8 cellular contexts compared by ENCODE assay signal in genomic region chr14:22614240-22614799, GRCh38. TPM values are rescaled to one million over a fixed set of nuclear protein-coding genes. Genes with fewer than 3 reads are reported as not detected.
DNase-seq lines count a peak whose midpoint lies in the region; ATAC-seq and TF ChIP-seq lines count a peak whose summit lies in the region.

No MANE protein-coding gene starts in this region.

- CTCF ChIA-PET in SK-N-SH (lab: Yijun Ruan, JAX), result no interaction called here

- H3K27ac ChIP-seq in SK-N-SH (ENCODE audit: low read depth in 2 of 2, low read length in 1 of 2), result no peak overlapping the region; a peak in 1 of 4 replicates
- no peak overlapping the region for H3K27ac ChIP-seq in suprapubic skin

- H3K79me2 ChIP-seq in SK-N-SH (ENCODE audit: insufficient read depth), result no peaks in the 10 kb centered on the region

- H3K9ac ChIP-seq in SK-N-SH, result no peak overlapping the region

- no peaks in the 10 kb centered on the region; the same call in 1 of the 2 replicates for H3K9me3 Mint-ChIP-seq in HFFc6
- no peaks in the 10 kb centered on the region for H3K9me3 Mint-ChIP-seq in activated T-cell treated with anti-CD3 and anti-CD28 coated beads, Interleukin-2, amount 50 U/mL, for 4 hours

- no peaks in the 10 kb centered on the region for H3K27me3 Mint-ChIP-seq in HFFc6 (ENCODE audit: insufficient read depth)
- H3K27me3 Mint-ChIP-seq in activated T-cell treated with anti-CD3 and anti-CD28 coated beads, Interleukin-2, amount 50 U/mL, for 4 hours (ENCODE audit: low read depth), result no peaks in the 10 kb centered on the region

- peak; percentile 97 for DNase-seq in HFFc6
- DNase-seq in SK-N-SH, result no peak
- DNase-seq in hepatic stellate cell (ENCODE audit: low spot score), result peak; percentile 88
- DNase-seq in suprapubic skin (ENCODE audit: low spot score in 2 of 2), result no peak
- no peak for DNase-seq in activated CD4-positive, alpha-beta T cell treated with anti-CD3 and anti-CD28 coated beads, Interleukin-2, amount 50 U/mL, for 4 hours
- DNase-seq in activated T-cell treated with anti-CD3 and anti-CD28 coated beads, Interleukin-2, amount 50 U/mL, for 4 hours, result no peak
- DNase-seq in stimulated activated CD4-positive, alpha-beta T cell treated with anti-CD3 and anti-CD28 coated beads, Interleukin-15, amount 100 ng/mL, for 24 hours, result no peak

- H3K4me1 ChIP-seq in SK-N-SH (ENCODE audit: control insufficient read depth in 1 of 2, insufficient read depth in 2 of 2, low read depth in 1 of 2, low read length in 1 of 2) (peaks cover 0 to 9% of the 10 kb centered on the region in 2 experiments; a peak in 1 of 4 replicates), suprapubic skin (peaks cover 11% of the 10 kb centered on the region)

- no peaks in the 10 kb centered on the region for H3K9me2 ChIP-seq in SK-N-SH

- H3K36me3 ChIP-seq in SK-N-SH (replicated peaks in 1 of 2; ENCODE audit: control insufficient read depth in 1 of 2, insufficient read depth in 2 of 2, low read length in 1 of 2) (peaks cover 0 to 9% of the 10 kb centered on the region in 2 experiments), suprapubic skin (peaks cover 31% of the 10 kb centered on the region)

- TF ChIP-seq EP300 in SK-N-SH (IDR thresholded peaks at IDR 0.05; ENCODE audit: borderline replicate concordance in 1 of 2, low read depth in 1 of 2, low read length in 1 of 2) (peak in 1 of 2 experiments; percentile 30; a peak in 1 of 4 replicates), suprapubic skin (IDR thresholded peaks at IDR 0.05) (peak; percentile 22)

- H3K27me3 ChIP-seq in SK-N-SH (ENCODE audit: insufficient read depth), result no peaks in the 10 kb centered on the region
- H3K27me3 ChIP-seq in suprapubic skin, result no peaks in the 10 kb centered on the region

- peak overlapping the region; percentile 86 for H3K27ac Mint-ChIP-seq in HFFc6

- peaks cover 7% of the 10 kb centered on the region for H3F3A ChIP-seq in SK-N-SH (replicated peaks; ENCODE audit: insufficient read depth)

- TF ChIP-seq POLR2A in suprapubic skin (IDR thresholded peaks at IDR 0.05), result no peak

- peak overlapping the region; percentile 43; the same call in 1 of the 2 replicates for H2AFZ ChIP-seq in SK-N-SH (ENCODE audit: low read depth)

- peaks cover 33% of the 10 kb centered on the region for H3K4me1 Mint-ChIP-seq in HFFc6 (ENCODE audit: low read depth)
- no peaks in the 10 kb centered on the region for H3K4me1 Mint-ChIP-seq in activated T-cell treated with anti-CD3 and anti-CD28 coated beads, Interleukin-2, amount 50 U/mL, for 4 hours (ENCODE audit: low read depth)

- H3K4me3 ChIP-seq in SK-N-SH (ENCODE audit: low read depth in 2 of 2, low read length in 1 of 2) (no peak overlapping the region), suprapubic skin (no peak overlapping the region)

- 13% methylated on average over 6 of the region's 6 CpGs for WGBS in SK-N-SH (ENCODE audit: low lambda C conversion rate)
- 15% methylated on average over 4 of the region's 6 CpGs for WGBS in suprapubic skin

- no peak; the same call in 1 of the 2 replicates for TF ChIP-seq CTCF in HFFc6 (IDR thresholded peaks at IDR 0.05)
- TF ChIP-seq CTCF in SK-N-SH (IDR thresholded peaks at IDR 0.05), result no peak
- TF ChIP-seq CTCF in suprapubic skin (IDR thresholded peaks at IDR 0.05), result no peak

- H3K4me3 Mint-ChIP-seq in HFFc6, result peak overlapping the region; percentile 65
- H3K4me3 Mint-ChIP-seq in activated T-cell treated with anti-CD3 and anti-CD28 coated beads, Interleukin-2, amount 50 U/mL, for 4 hours, result no peak overlapping the region

- no peak for ATAC-seq in GM18873 (IDR thresholded peaks at IDR 0.05; ENCODE audit: low FRiP score, unreplicated experiment)
- ATAC-seq in activated T-cell treated with anti-CD3 and anti-CD28 coated beads, Interleukin-2, amount 50 U/mL, for 4 hours, result no peak

- H3K4me2 ChIP-seq in SK-N-SH, result peak overlapping the region; percentile 37

- TF ChIP-seq RAD21 in SK-N-SH (IDR thresholded peaks at IDR 0.05; ENCODE audit: low read length), result no peak

- H3K9me3 ChIP-seq in SK-N-SH (no peaks in the 10 kb centered on the region), suprapubic skin (no peaks in the 10 kb centered on the region)

- H3K36me3 Mint-ChIP-seq in HFFc6 (ENCODE audit: low read depth), result peaks cover 19% of the 10 kb centered on the region
- H3K36me3 Mint-ChIP-seq in activated T-cell treated with anti-CD3 and anti-CD28 coated beads, Interleukin-2, amount 50 U/mL, for 4 hours (ENCODE audit: insufficient read depth), result peaks cover 15% of the 10 kb centered on the region

- POLR2A ChIA-PET in SK-N-SH (lab: Yijun Ruan, JAX), result no interaction called here

- no peaks in the 10 kb centered on the region for H4K20me1 ChIP-seq in SK-N-SH (ENCODE audit: insufficient read depth)

TF ChIP-seq in SK-N-SH, 30 proteins besides CTCF, POLR2A, EP300 and RAD21 (continues in another document):
- peak; percentile 58; the same call in 1 of the 2 replicates for TF ChIP-seq TCF12 (IDR thresholded peaks at IDR 0.05)
- TF ChIP-seq RFX5 (IDR thresholded peaks at IDR 0.05; ENCODE audit: low read length), result no peak
- TF ChIP-seq ELF1 (IDR thresholded peaks at IDR 0.05), result no peak
- TF ChIP-seq NFIC (IDR thresholded peaks at IDR 0.05; ENCODE audit: borderline replicate concordance), result 0 out of 2 replicates have a peak, but pooled peaks have one; percentile 8
- TF ChIP-seq SIN3A (IDR thresholded peaks at IDR 0.05; ENCODE audit: borderline replicate concordance, low read depth, low read length), result no peak
- TF ChIP-seq TAF1 (IDR thresholded peaks at IDR 0.05; ENCODE audit: borderline replicate concordance, low read depth, low read length), result no peak
- peak; percentile 95 for TF ChIP-seq PBX3 (IDR thresholded peaks at IDR 0.05)
- no peak for TF ChIP-seq GATA2 (CRISPR knock-in tag; IDR thresholded peaks at IDR 0.05)
- peak; percentile 62; the same call in 1 of the 2 replicates for TF ChIP-seq TEAD4 (IDR thresholded peaks at IDR 0.05; ENCODE audit: borderline replicate concordance, insufficient read depth)
- TF ChIP-seq YY1 (IDR thresholded peaks at IDR 0.05; ENCODE audit: low read depth), result no peak
- TF ChIP-seq FOSL2 (IDR thresholded peaks at IDR 0.05; ENCODE audit: borderline replicate concordance, low read depth), result no peak
- TF ChIP-seq, protein P1, sequence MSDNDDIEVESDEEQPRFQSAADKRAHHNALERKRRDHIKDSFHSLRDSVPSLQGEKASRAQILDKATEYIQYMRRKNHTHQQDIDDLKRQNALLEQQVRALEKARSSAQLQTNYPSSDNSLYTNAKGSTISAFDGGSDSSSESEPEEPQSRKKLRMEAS (IDR thresholded peaks at IDR 0.05; ENCODE audit: low read depth), result peak; percentile 62; the same call in 1 of the 2 replicates
- peak; percentile 20; the same call in 1 of the 2 replicates for TF ChIP-seq POLR2AphosphoS5 (IDR thresholded peaks at IDR 0.05; ENCODE audit: low read depth, low read length)
- no peak for TF ChIP-seq EZH2phosphoT487 (IDR thresholded peaks at IDR 0.05; ENCODE audit: borderline replicate concordance, low read depth)
- TF ChIP-seq, protein P2, sequence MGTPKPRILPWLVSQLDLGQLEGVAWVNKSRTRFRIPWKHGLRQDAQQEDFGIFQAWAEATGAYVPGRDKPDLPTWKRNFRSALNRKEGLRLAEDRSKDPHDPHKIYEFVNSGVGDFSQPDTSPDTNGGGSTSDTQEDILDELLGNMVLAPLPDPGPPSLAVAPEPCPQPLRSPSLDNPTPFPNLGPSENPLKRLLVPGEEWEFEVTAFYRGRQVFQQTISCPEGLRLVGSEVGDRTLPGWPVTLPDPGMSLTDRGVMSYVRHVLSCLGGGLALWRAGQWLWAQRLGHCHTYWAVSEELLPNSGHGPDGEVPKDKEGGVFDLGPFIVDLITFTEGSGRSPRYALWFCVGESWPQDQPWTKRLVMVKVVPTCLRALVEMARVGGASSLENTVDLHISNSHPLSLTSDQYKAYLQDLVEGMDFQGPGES (IDR thresholded peaks at IDR 0.05; ENCODE audit: low read depth, low read length), result no peak
- no peak for TF ChIP-seq NRF1 (IDR thresholded peaks at IDR 0.05; ENCODE audit: low read depth, low read length)
- TF ChIP-seq FOXJ3 (CRISPR knock-in tag; IDR thresholded peaks at IDR 0.05), result no peak
- TF ChIP-seq JUND (IDR thresholded peaks at IDR 0.05), result peak; percentile 27; the same call in 1 of the 2 replicates
- no peak for TF ChIP-seq FOXM1 (IDR thresholded peaks at IDR 0.05; ENCODE audit: low read depth)
- TF ChIP-seq MXI1 (IDR thresholded peaks at IDR 0.05; ENCODE audit: low read depth, low read length), result no peak

RNA-seq across cellular contexts. Expression of gene ABHD4, which starts 16.2 kb away (rescaled TPM):
- 10 to 100 TPM; 22.2 to 31.6 (median 27.5) TPM for total RNA-seq in HFFc6 (2021; fragmentation: NEBNext Ultra II Directional; extraction: Animal tissue kit (Norgen Biotek cat#: 25700))
- polyA plus RNA-seq in SK-N-SH (2012; rRNA removed), result 15.0 and 18.8 TPM in 2 replicates
- polyA plus RNA-seq in SK-N-SH (2012; cell fraction: cytosol; rRNA removed), result 8.3 and 12.0 TPM in 2 replicates
- 14.3 and 16.8 TPM in 2 replicates for polyA plus RNA-seq in SK-N-SH (2012; cell fraction: nucleus; rRNA removed)
- 10 to 100 TPM; 15.3 to 30.4 (median 21.8) TPM for total RNA-seq in suprapubic skin
- 1 to 10 TPM; 1.9 to 3.9 (median 2.1) TPM for total RNA-seq in activated T-cell treated with anti-CD3 and anti-CD28 coated beads, Interleukin-2, amount 50 U/mL, for 4 hours

RNA-seq across cellular contexts. Expression of gene DAD1, which starts 25.3 kb away (rescaled TPM):
- total RNA-seq in HFFc6 (2021; fragmentation: NEBNext Ultra II Directional; extraction: Animal tissue kit (Norgen Biotek cat#: 25700)), result 100 to 1,000 TPM; 292 to 311 (median 302) TPM
- 406 and 478 TPM in 2 replicates for polyA plus RNA-seq in SK-N-SH (2012; rRNA removed)
- polyA plus RNA-seq in SK-N-SH (2012; cell fraction: cytosol; rRNA removed), result 402 and 422 TPM in 2 replicates
- 149 and 190 TPM in 2 replicates for polyA plus RNA-seq in SK-N-SH (2012; cell fraction: nucleus; rRNA removed)
- 100 to 1,000 TPM; 110 to 212 (median 187) TPM for total RNA-seq in suprapubic skin
- 100 to 1,000 TPM; 287 to 323 (median 300) TPM for total RNA-seq in activated T-cell treated with anti-CD3 and anti-CD28 coated beads, Interleukin-2, amount 50 U/mL, for 4 hours

RNA-seq across cellular contexts. Expression of gene OR6J1, which starts 29.8 kb away (rescaled TPM):
- total RNA-seq in HFFc6 (2021; fragmentation: NEBNext Ultra II Directional; extraction: Animal tissue kit (Norgen Biotek cat#: 25700)), result not detected
- polyA plus RNA-seq in SK-N-SH (2012; rRNA removed), result not detected in 2 replicates
- polyA plus RNA-seq in SK-N-SH (2012; cell fraction: cytosol; rRNA removed), result not detected in 2 replicates
- polyA plus RNA-seq in SK-N-SH (2012; cell fraction: nucleus; rRNA removed), result not detected in 2 replicates
- total RNA-seq in suprapubic skin, result not detected
- total RNA-seq in activated T-cell treated with anti-CD3 and anti-CD28 coated beads, Interleukin-2, amount 50 U/mL, for 4 hours, result not detected

Comparison
In these comparisons a context has a peak if more than half of its experiments do, and no peak if none do; other contexts are left out.
1. DNase-seq: peak in HFFc6 (single experiment) and hepatic stellate cell (single experiment); none in SK-N-SH (single experiment), suprapubic skin (0 of 2), activated CD4-positive, alpha-beta T cell treated with anti-CD3 and anti-CD28 coated beads, Interleukin-2, amount 50 U/mL, for 4 hours (0 of 2), activated T-cell treated with anti-CD3 and anti-CD28 coated beads, Interleukin-2, amount 50 U/mL, for 4 hours (single experiment) and stimulated activated CD4-positive, alpha-beta T cell treated with anti-CD3 and anti-CD28 coated beads, Interleukin-15, amount 100 ng/mL, for 24 hours (single experiment).